Comparison of ENCODE assay signal across 18 cellular contexts in the genomic region with DNA sequence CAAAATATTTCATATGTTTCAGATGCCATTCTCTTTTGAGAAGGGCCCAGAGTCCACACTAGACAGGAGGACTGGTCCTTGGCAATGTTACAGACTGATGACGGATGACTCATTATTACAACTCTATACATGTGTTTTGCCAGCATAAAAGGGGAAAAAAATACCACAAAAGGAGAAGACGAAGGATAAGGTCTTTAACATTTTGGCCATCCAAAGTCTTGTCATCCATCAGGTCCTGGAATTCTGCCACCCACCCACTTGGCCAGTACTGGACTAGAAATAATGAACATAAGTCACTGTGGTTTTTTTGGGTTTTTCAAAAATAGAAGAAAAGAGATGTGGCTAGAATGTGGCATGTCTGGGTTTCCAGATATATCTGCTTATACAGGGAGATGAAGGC. TPM values are rescaled to one million over a fixed set of nuclear protein-coding genes. Genes with fewer than 3 reads are reported as not detected.
A peak's percentile ranks its signal among the peaks of the same experiment; 100 is the strongest.
DNase-seq lines count a peak whose midpoint lies in the region; ATAC-seq, FAIRE-seq and TF ChIP-seq lines count a peak whose summit lies in the region.
"Had no signal": no experiment of that assay in that cellular context is flagged by ENCODE, and none has a peak within 500 bp of the region (broad histone marks: within the 10 kb centered on the region; RNA-seq: fewer than 3 reads in every experiment).

No MANE protein-coding gene starts in this region.

- ATAC-seq in natural killer cell, result no peak
- ATAC-seq: activated CD8-positive, alpha-beta memory T cell treated with anti-CD3 and anti-CD28 coated beads, Interleukin-2, amount 10 ng/mL, durations not matched to agents 7 days and 5 days; foreskin keratinocyte; Right ventricle myocardium inferior; stimulated activated memory B cell treated with anti-CD40 and anti-IgM and Interleukin-4, amounts not matched to agents 10 μg/mL and 1 μg/mL and 100 μg/mL, for 72 hours had no signal

- no peak for TF ChIP-seq CTCF in astrocyte (IDR thresholded peaks at IDR 0.05; ENCODE audit: insufficient read depth, low read depth, low read length)
- TF ChIP-seq CTCF in natural killer cell (IDR thresholded peaks at IDR 0.05), result no peak

- no peak overlapping the region for H3K27ac ChIP-seq in astrocyte (ENCODE audit: low read depth, low read length)
- H3K27ac ChIP-seq: BLaER1 treated with 17β-estradiol and CSF1 and Interleukin-3, amounts not matched to agents 10 nM and 100 nM; colonic mucosa; foreskin keratinocyte had no signal

- no peak overlapping the region for H3K27ac Mint-ChIP-seq in astrocyte (ENCODE audit: unreplicated experiment)
- H3K27ac Mint-ChIP-seq in natural killer cell, result no peak overlapping the region
- H3K27ac Mint-ChIP-seq: activated CD8-positive, alpha-beta memory T cell treated with anti-CD3 and anti-CD28 coated beads, Interleukin-2, amount 10 ng/mL, durations not matched to agents 7 days and 5 days; stimulated activated memory B cell treated with anti-CD40 and anti-IgM and Interleukin-4, amounts not matched to agents 10 μg/mL and 1 μg/mL and 100 μg/mL, for 72 hours had no signal

- H2AFZ ChIP-seq in astrocyte (ENCODE audit: low read depth, low read length), result no peak overlapping the region

- H3K9ac ChIP-seq in astrocyte (ENCODE audit: low read length), result no peak overlapping the region
- H3K9ac ChIP-seq: BLaER1 treated with 17β-estradiol and CSF1 and Interleukin-3, amounts not matched to agents 10 nM and 100 nM had no signal

- peak overlapping the region; percentile 10 for H3K4me2 ChIP-seq in astrocyte (ENCODE audit: low read length)
- H3K4me2 ChIP-seq: BLaER1 treated with 17β-estradiol and CSF1 and Interleukin-3, amounts not matched to agents 10 nM and 100 nM had no signal

- H3K36me3 Mint-ChIP-seq in astrocyte (ENCODE audit: low read depth, unreplicated experiment) (no peaks in the 10 kb centered on the region), natural killer cell (no peaks in the 10 kb centered on the region)
- H3K36me3 Mint-ChIP-seq: activated CD8-positive, alpha-beta memory T cell treated with anti-CD3 and anti-CD28 coated beads, Interleukin-2, amount 10 ng/mL, durations not matched to agents 7 days and 5 days; stimulated activated memory B cell treated with anti-CD40 and anti-IgM and Interleukin-4, amounts not matched to agents 10 μg/mL and 1 μg/mL and 100 μg/mL, for 72 hours had no signal

- peak; percentile 54 for DNase-seq in AG20443 (ENCODE audit: low spot score)
- DNase-seq in LHCN-M2 (ENCODE audit: low read depth), result peak; percentile 53
- DNase-seq in astrocyte (ENCODE audit: low read depth), result peak; percentile 98
- peak; percentile 37 for DNase-seq in hepatic stellate cell (ENCODE audit: low spot score)
- no peak for DNase-seq in NCI-H2196 treated with DMSO at 0.1 percent for 48 hours (lab: John Stamatoyannopoulos, UW; ENCODE audit: unreplicated experiment)
- DNase-seq in activated CD4-positive, alpha-beta T cell treated with anti-CD3 and anti-CD28 coated beads for 1 hour, result no peak
- DNase-seq in natural killer cell, result no peak
- no peak for DNase-seq in NCI-H526 (lab: John Stamatoyannopoulos, UW)
- DNase-seq: activated CD8-positive, alpha-beta memory T cell treated with anti-CD3 and anti-CD28 coated beads, Interleukin-2, amount 10 ng/mL, durations not matched to agents 7 days and 5 days; activated naive CD4-positive, alpha-beta T cell treated with anti-CD3 and anti-CD28 coated beads, Interleukin-2, amount 50 U/mL, for 16 hours; colonic mucosa; NCI-H526 treated with DMSO at 0.1 percent for 48 hours; stimulated activated CD4-positive, alpha-beta T cell treated with anti-CD3 and anti-CD28 coated beads, Interleukin-2, amount 100 ng/mL, for 48 hours had no signal

- no peaks in the 10 kb centered on the region for H3K9me3 ChIP-seq in astrocyte (ENCODE audit: insufficient read depth, low read depth, low read length)
- H3K9me3 ChIP-seq: BLaER1 treated with 17β-estradiol and CSF1 and Interleukin-3, amounts not matched to agents 10 nM and 100 nM; colonic mucosa had no signal

- H3K9me3 Mint-ChIP-seq in astrocyte (ENCODE audit: unreplicated experiment) (no peaks in the 10 kb centered on the region), natural killer cell (peaks cover 5 to 6% of the 10 kb centered on the region in 2 donors)
- H3K9me3 Mint-ChIP-seq: stimulated activated memory B cell treated with anti-CD40 and anti-IgM and Interleukin-4, amounts not matched to agents 10 μg/mL and 1 μg/mL and 100 μg/mL, for 72 hours had no signal

- no peaks in the 10 kb centered on the region for H3K36me3 ChIP-seq in astrocyte (ENCODE audit: insufficient read depth, low read length)
- H3K36me3 ChIP-seq: BLaER1 treated with 17β-estradiol and CSF1 and Interleukin-3, amounts not matched to agents 10 nM and 100 nM; colonic mucosa had no signal

- no peaks in the 10 kb centered on the region for H4K20me1 ChIP-seq in astrocyte (ENCODE audit: insufficient read depth, low read length)
- H4K20me1 ChIP-seq: BLaER1 treated with 17β-estradiol and CSF1 and Interleukin-3, amounts not matched to agents 10 nM and 100 nM had no signal

- H3K79me2 ChIP-seq in astrocyte (ENCODE audit: insufficient read depth, low read length), result no peaks in the 10 kb centered on the region

- peaks cover 5% of the 10 kb centered on the region for H3K27me3 Mint-ChIP-seq in astrocyte (ENCODE audit: low read depth, unreplicated experiment)
- no peaks in the 10 kb centered on the region for H3K27me3 Mint-ChIP-seq in natural killer cell (ENCODE audit: low read depth in 2 of 2)
- H3K27me3 Mint-ChIP-seq: activated CD8-positive, alpha-beta memory T cell treated with anti-CD3 and anti-CD28 coated beads, Interleukin-2, amount 10 ng/mL, durations not matched to agents 7 days and 5 days; stimulated activated memory B cell treated with anti-CD40 and anti-IgM and Interleukin-4, amounts not matched to agents 10 μg/mL and 1 μg/mL and 100 μg/mL, for 72 hours had no signal

- intact Hi-C loops in natural killer cell (cut with micrococcal nuclease), result no loop called here

- FAIRE-seq in astrocyte (lab: Jason Lieb, UNC), result peak; percentile 67
- FAIRE-seq: H1 had no signal

- H3K4me3 Mint-ChIP-seq in astrocyte (ENCODE audit: unreplicated experiment) (no peak overlapping the region), natural killer cell (no peak overlapping the region)
- H3K4me3 Mint-ChIP-seq: activated CD8-positive, alpha-beta memory T cell treated with anti-CD3 and anti-CD28 coated beads, Interleukin-2, amount 10 ng/mL, durations not matched to agents 7 days and 5 days; stimulated activated memory B cell treated with anti-CD40 and anti-IgM and Interleukin-4, amounts not matched to agents 10 μg/mL and 1 μg/mL and 100 μg/mL, for 72 hours had no signal

- no peak overlapping the region for H3K4me3 ChIP-seq in astrocyte (ENCODE audit: insufficient read depth, low read depth, low read length)
- H3K4me3 ChIP-seq: BLaER1 treated with 17β-estradiol and CSF1 and Interleukin-3, amounts not matched to agents 10 nM and 100 nM; colonic mucosa had no signal

- peaks cover 16% of the 10 kb centered on the region for H3K4me1 ChIP-seq in astrocyte (ENCODE audit: insufficient read depth, low read length)
- H3K4me1 ChIP-seq: colonic mucosa, foreskin keratinocyte had no signal

- peaks cover 8% of the 10 kb centered on the region for H3K27me3 ChIP-seq in astrocyte (ENCODE audit: insufficient read depth, low read length)
- H3K27me3 ChIP-seq: BLaER1 treated with 17β-estradiol and CSF1 and Interleukin-3, amounts not matched to agents 10 nM and 100 nM; colonic mucosa had no signal

- H3K4me1 Mint-ChIP-seq in astrocyte (ENCODE audit: low read depth, unreplicated experiment), result peaks cover 9% of the 10 kb centered on the region
- H3K4me1 Mint-ChIP-seq in natural killer cell, result no peaks in the 10 kb centered on the region
- H3K4me1 Mint-ChIP-seq: activated CD8-positive, alpha-beta memory T cell treated with anti-CD3 and anti-CD28 coated beads, Interleukin-2, amount 10 ng/mL, durations not matched to agents 7 days and 5 days; stimulated activated memory B cell treated with anti-CD40 and anti-IgM and Interleukin-4, amounts not matched to agents 10 μg/mL and 1 μg/mL and 100 μg/mL, for 72 hours had no signal

RNA-seq across cellular contexts. Expression of a gene that starts 57.7 kb away (rescaled TPM):
- total RNA-seq in LHCN-M2 (2014; rRNA removed) (2.8 and 3.1 TPM in 2 replicates), astrocyte (24.4 and 27.2 TPM in 2 replicates), natural killer cell (not detected)
- polyA plus RNA-seq in LHCN-M2 (2012), result 2.0 TPM
- total RNA-seq: activated CD8-positive, alpha-beta memory T cell treated with anti-CD3 and anti-CD28 coated beads, Interleukin-2, amount 10 ng/mL, durations not matched to agents 7 days and 5 days had no signal

Comparison
In these comparisons a context has a peak if more than half of its experiments do, and no peak if none do; other contexts are left out.
1. DNase-seq: peak in AG20443 (single experiment), LHCN-M2 (single experiment), astrocyte (single experiment) and hepatic stellate cell (single experiment); none in NCI-H2196 treated with DMSO at 0.1 percent for 48 hours (single experiment), activated CD4-positive, alpha-beta T cell treated with anti-CD3 and anti-CD28 coated beads for 1 hour (single experiment), natural killer cell (single experiment) and NCI-H526 (0 of 2).